8 cellular contexts compared by ENCODE assay signal in genomic region chr12:95959107-95959506, GRCh38.
DNase-seq lines count a peak whose midpoint lies in the region; ATAC-seq, FAIRE-seq and TF ChIP-seq lines count a peak whose summit lies in the region.
"Had no signal": no experiment of that assay in that cellular context is flagged by ENCODE, and none has a peak within 500 bp of the region (broad histone marks: within the 10 kb centered on the region; RNA-seq: fewer than 3 reads in every experiment).

No MANE protein-coding gene starts in this region.

- H3K36me3 ChIP-seq in DND-41 (ENCODE audit: insufficient read depth, low read length) (no peaks in the 10 kb centered on the region), RWPE2 (ENCODE audit: low read depth) (no peaks in the 10 kb centered on the region)

- H3K4me1 ChIP-seq in DND-41 (ENCODE audit: insufficient read depth, low read length) = no peaks in the 10 kb centered on the region
- H3K4me1 ChIP-seq in RWPE2 (ENCODE audit: insufficient read depth, poor library complexity, severe bottlenecking) = no peaks in the 10 kb centered on the region

- H2AFZ ChIP-seq in DND-41 (ENCODE audit: low read depth, low read length) = no peak overlapping the region

- no peak for TF ChIP-seq POLR2A in H54 (IDR thresholded peaks at IDR 0.05; ENCODE audit: low read depth, low read length)

- no peaks in the 10 kb centered on the region for H3K27me3 ChIP-seq in DND-41 (ENCODE audit: insufficient read depth, low read length, poor library complexity)
- H3K27me3 ChIP-seq in RWPE2 (ENCODE audit: insufficient read depth, poor library complexity, severe bottlenecking) = no peaks in the 10 kb centered on the region

- no peaks in the 10 kb centered on the region for H4K20me1 ChIP-seq in DND-41 (ENCODE audit: insufficient read depth, low read length)

- DNase-seq in DND-41 = no peak
- peak; percentile 50 for DNase-seq in HTR-8/SVneo (ENCODE audit: insufficient read length, low spot score)
- no peak for DNase-seq in RWPE2 (ENCODE audit: low spot score)
- peak; percentile 28 for DNase-seq in iPS-NIHi11 (ENCODE audit: low spot score)
- DNase-seq in effector CD8-positive, alpha-beta T cell (lab: John Stamatoyannopoulos, UW) = no peak
- DNase-seq in H54 (ENCODE audit: insufficient read length, low spot score) = no peak
- DNase-seq: T1000 had no signal

- H3K9me3 ChIP-seq in DND-41 (ENCODE audit: insufficient read depth, low read length, severe bottlenecking) (no peaks in the 10 kb centered on the region), RWPE2 (ENCODE audit: severe bottlenecking) (no peaks in the 10 kb centered on the region)

- FAIRE-seq in HTR-8/SVneo (lab: Jason Lieb, UNC) = no peak
- FAIRE-seq in H54 (lab: Jason Lieb, UNC) = no peak

- no peaks in the 10 kb centered on the region for H3K79me2 ChIP-seq in DND-41 (ENCODE audit: insufficient read depth, low read length)

- no peak overlapping the region for H3K4me2 ChIP-seq in DND-41 (ENCODE audit: insufficient read depth, low read length)

- H3K27ac ChIP-seq in DND-41 (ENCODE audit: low read length) (no peak overlapping the region), RWPE2 (ENCODE audit: poor library complexity, severe bottlenecking) (no peak overlapping the region)

- H3K4me3 ChIP-seq in DND-41 (ENCODE audit: low read depth in 1 of 2, low read length in 2 of 2) (no peak overlapping the region), RWPE2 (ENCODE audit: severe bottlenecking) (no peak overlapping the region)

- H3K9ac ChIP-seq in DND-41 (ENCODE audit: low read depth, low read length) = no peak overlapping the region

- ATAC-seq in DND-41 (ENCODE audit: insufficient read depth, low read depth) = 0 out of 3 replicates have a peak, but pooled peaks have one; percentile 44
- peak; percentile 61; the same call in 1 of the 3 replicates for ATAC-seq in RWPE2 (ENCODE audit: low read depth)
- ATAC-seq in GM19395 (IDR thresholded peaks at IDR 0.05; ENCODE audit: unreplicated experiment) = no peak

- TF ChIP-seq CTCF in DND-41 (IDR thresholded peaks at IDR 0.05; ENCODE audit: borderline replicate concordance, extremely low read depth, low read length, poor library complexity, severe bottlenecking) (peak; percentile 47), RWPE2 (IDR thresholded peaks at IDR 0.05; ENCODE audit: poor library complexity, severe bottlenecking) (peak; percentile 26)

Comparison
In these comparisons a context has a peak if more than half of its experiments do, and no peak if none do; other contexts are left out.
1. DNase-seq: peak in HTR-8/SVneo (single experiment) and iPS-NIHi11 (single experiment); none in DND-41 (single experiment), RWPE2 (single experiment), effector CD8-positive, alpha-beta T cell (single experiment) and H54 (single experiment).